2 cellular contexts compared by ENCODE assay signal in genomic region chr3:49882182-49882581, GRCh38.
TF ChIP-seq lines count a peak whose summit lies in the region.

No MANE protein-coding gene starts in this region.

TF ChIP-seq in H1, 55 proteins besides CTCF, POLR2A, EP300 and RAD21:
- TF ChIP-seq TCF12 (IDR thresholded peaks at IDR 0.05; ENCODE audit: low read depth, low read length): no peak
- TF ChIP-seq YY1 (IDR thresholded peaks at IDR 0.05; ENCODE audit: low read depth, low read length): no peak
- no peak for TF ChIP-seq NANOG (IDR thresholded peaks at IDR 0.05; ENCODE audit: insufficient read depth, low read depth, low read length, poor library complexity, severe bottlenecking)
- no peak for TF ChIP-seq E2F6 (IDR thresholded peaks at IDR 0.05)
- no peak for TF ChIP-seq SUZ12 (IDR thresholded peaks at IDR 0.05; ENCODE audit: low read length)
- no peak for TF ChIP-seq TAF1 (IDR thresholded peaks at IDR 0.05; ENCODE audit: low read depth, low read length)

TF ChIP-seq in liver, 16 proteins besides CTCF, POLR2A, EP300 and RAD21:
- no peak for TF ChIP-seq EGR1 (IDR thresholded peaks at IDR 0.05; ENCODE audit: low read depth in 2 of 2)
- TF ChIP-seq RXRA (IDR thresholded peaks at IDR 0.05): peak; percentile 41 to 42
- TF ChIP-seq YY1 (IDR thresholded peaks at IDR 0.05): no peak
- peak; percentile 31 for TF ChIP-seq NR2F2 (IDR thresholded peaks at IDR 0.05)
TF ChIP-seq in liver: peak in this region for 2.
